Comparison of ENCODE assay signal across 1 cellular context in genomic region chr9:83978992-83979811, GRCh38.
TF ChIP-seq lines count a peak whose summit lies in the region.

No MANE protein-coding gene starts in this region.

TF ChIP-seq in HepG2, 621 proteins besides CTCF, POLR2A, EP300 and RAD21 (continued from another document and continues in another):
- TF ChIP-seq, protein P1, sequence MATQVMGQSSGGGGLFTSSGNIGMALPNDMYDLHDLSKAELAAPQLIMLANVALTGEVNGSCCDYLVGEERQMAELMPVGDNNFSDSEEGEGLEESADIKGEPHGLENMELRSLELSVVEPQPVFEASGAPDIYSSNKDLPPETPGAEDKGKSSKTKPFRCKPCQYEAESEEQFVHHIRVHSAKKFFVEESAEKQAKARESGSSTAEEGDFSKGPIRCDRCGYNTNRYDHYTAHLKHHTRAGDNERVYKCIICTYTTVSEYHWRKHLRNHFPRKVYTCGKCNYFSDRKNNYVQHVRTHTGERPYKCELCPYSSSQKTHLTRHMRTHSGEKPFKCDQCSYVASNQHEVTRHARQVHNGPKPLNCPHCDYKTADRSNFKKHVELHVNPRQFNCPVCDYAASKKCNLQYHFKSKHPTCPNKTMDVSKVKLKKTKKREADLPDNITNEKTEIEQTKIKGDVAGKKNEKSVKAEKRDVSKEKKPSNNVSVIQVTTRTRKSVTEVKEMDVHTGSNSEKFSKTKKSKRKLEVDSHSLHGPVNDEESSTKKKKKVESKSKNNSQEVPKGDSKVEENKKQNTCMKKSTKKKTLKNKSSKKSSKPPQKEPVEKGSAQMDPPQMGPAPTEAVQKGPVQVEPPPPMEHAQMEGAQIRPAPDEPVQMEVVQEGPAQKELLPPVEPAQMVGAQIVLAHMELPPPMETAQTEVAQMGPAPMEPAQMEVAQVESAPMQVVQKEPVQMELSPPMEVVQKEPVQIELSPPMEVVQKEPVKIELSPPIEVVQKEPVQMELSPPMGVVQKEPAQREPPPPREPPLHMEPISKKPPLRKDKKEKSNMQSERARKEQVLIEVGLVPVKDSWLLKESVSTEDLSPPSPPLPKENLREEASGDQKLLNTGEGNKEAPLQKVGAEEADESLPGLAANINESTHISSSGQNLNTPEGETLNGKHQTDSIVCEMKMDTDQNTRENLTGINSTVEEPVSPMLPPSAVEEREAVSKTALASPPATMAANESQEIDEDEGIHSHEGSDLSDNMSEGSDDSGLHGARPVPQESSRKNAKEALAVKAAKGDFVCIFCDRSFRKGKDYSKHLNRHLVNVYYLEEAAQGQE (IDR thresholded peaks at IDR 0.05; ENCODE audit: borderline replicate concordance in 1 of 2, low read depth in 1 of 2, low read length in 2 of 2): no peak
- no peak for TF ChIP-seq PRMT3 (CRISPR knock-in tag; IDR thresholded peaks at IDR 0.05; ENCODE audit: borderline replicate concordance, low read depth)
- TF ChIP-seq ARNT2 (CRISPR knock-in tag; IDR thresholded peaks at IDR 0.05; ENCODE audit: low read depth): peak; percentile 47
- TF ChIP-seq TAF1 (CRISPR knock-in tag; IDR thresholded peaks at IDR 0.05): peak; percentile 7; the same call in 1 of the 2 replicates
- no peak for TF ChIP-seq ZNF224 (CRISPR knock-in tag; IDR thresholded peaks at IDR 0.05)
- TF ChIP-seq RARG (CRISPR knock-in tag; IDR thresholded peaks at IDR 0.05; ENCODE audit: low read depth): no peak
- peak; percentile 51 for TF ChIP-seq MEIS2 (CRISPR knock-in tag; IDR thresholded peaks at IDR 0.05)
- TF ChIP-seq, protein P2, sequence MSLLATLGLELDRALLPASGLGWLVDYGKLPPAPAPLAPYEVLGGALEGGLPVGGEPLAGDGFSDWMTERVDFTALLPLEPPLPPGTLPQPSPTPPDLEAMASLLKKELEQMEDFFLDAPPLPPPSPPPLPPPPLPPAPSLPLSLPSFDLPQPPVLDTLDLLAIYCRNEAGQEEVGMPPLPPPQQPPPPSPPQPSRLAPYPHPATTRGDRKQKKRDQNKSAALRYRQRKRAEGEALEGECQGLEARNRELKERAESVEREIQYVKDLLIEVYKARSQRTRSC (CRISPR knock-in tag; IDR thresholded peaks at IDR 0.05; ENCODE audit: low read depth): no peak
- TF ChIP-seq ZNF569 (CRISPR knock-in tag; IDR thresholded peaks at IDR 0.05; ENCODE audit: borderline replicate concordance): no peak
- TF ChIP-seq HOXD1 (CRISPR knock-in tag; IDR thresholded peaks at IDR 0.05): peak; percentile 68; the same call in 1 of the 2 replicates
- TF ChIP-seq ZNF234 (CRISPR knock-in tag; conservative IDR thresholded peaks at IDR 0.05): no peak
- TF ChIP-seq PAWR (CRISPR knock-in tag; IDR thresholded peaks at IDR 0.05; ENCODE audit: borderline replicate concordance): no peak
- TF ChIP-seq ATAD3A (CRISPR knock-in tag; IDR thresholded peaks at IDR 0.05): no peak
- no peak; the same call in 2 of the 3 replicates for TF ChIP-seq MXI1 (IDR thresholded peaks at IDR 0.05; ENCODE audit: borderline replicate concordance, low read depth, low read length)
- TF ChIP-seq MBNL3 (CRISPR knock-in tag; conservative IDR thresholded peaks at IDR 0.05): no peak
- no peak for TF ChIP-seq ZSCAN20 (CRISPR knock-in tag; IDR thresholded peaks at IDR 0.05; ENCODE audit: borderline replicate concordance)
- no peak for TF ChIP-seq NFE2 (CRISPR knock-in tag; IDR thresholded peaks at IDR 0.05)
- no peak for TF ChIP-seq IKZF4 (CRISPR knock-in tag; IDR thresholded peaks at IDR 0.05; ENCODE audit: borderline replicate concordance, low read depth, not compliant biosample characterization)
- peak; percentile 80; the same call in 1 of the 2 replicates for TF ChIP-seq DMAP1 (CRISPR knock-in tag; IDR thresholded peaks at IDR 0.05)
- TF ChIP-seq SAP130 (CRISPR knock-in tag; IDR thresholded peaks at IDR 0.05; ENCODE audit: low read depth): peak; percentile 72
- TF ChIP-seq KLF12 (CRISPR knock-in tag; IDR thresholded peaks at IDR 0.05; ENCODE audit: borderline replicate concordance): 0 out of 2 replicates have a peak, but pooled peaks have one; percentile 31
- no peak for TF ChIP-seq ZNF766 (CRISPR knock-in tag; IDR thresholded peaks at IDR 0.05; ENCODE audit: borderline replicate concordance)
- TF ChIP-seq ZNF543 (CRISPR knock-in tag; IDR thresholded peaks at IDR 0.05): peak; percentile 76; the same call in 1 of the 2 replicates
- no peak for TF ChIP-seq U2AF2 (IDR thresholded peaks at IDR 0.05; ENCODE audit: low read depth, low read length)
- no peak for TF ChIP-seq MIER2 (CRISPR knock-in tag; IDR thresholded peaks at IDR 0.05)
- TF ChIP-seq ZNF672 (CRISPR knock-in tag; IDR thresholded peaks at IDR 0.05): no peak; the same call in 1 of the 2 replicates
- no peak for TF ChIP-seq SNAPC4 (CRISPR knock-in tag; IDR thresholded peaks at IDR 0.05)
- 0 out of 2 replicates have a peak, but pooled peaks have one; percentile 24 for TF ChIP-seq ELF4 (CRISPR knock-in tag; IDR thresholded peaks at IDR 0.05; ENCODE audit: borderline replicate concordance)
- TF ChIP-seq ZBTB20 (CRISPR knock-in tag; IDR thresholded peaks at IDR 0.05; ENCODE audit: borderline replicate concordance, low read depth): no peak
- TF ChIP-seq ZNF432 (CRISPR knock-in tag; IDR thresholded peaks at IDR 0.05; ENCODE audit: borderline replicate concordance): no peak
- TF ChIP-seq, protein P3, sequence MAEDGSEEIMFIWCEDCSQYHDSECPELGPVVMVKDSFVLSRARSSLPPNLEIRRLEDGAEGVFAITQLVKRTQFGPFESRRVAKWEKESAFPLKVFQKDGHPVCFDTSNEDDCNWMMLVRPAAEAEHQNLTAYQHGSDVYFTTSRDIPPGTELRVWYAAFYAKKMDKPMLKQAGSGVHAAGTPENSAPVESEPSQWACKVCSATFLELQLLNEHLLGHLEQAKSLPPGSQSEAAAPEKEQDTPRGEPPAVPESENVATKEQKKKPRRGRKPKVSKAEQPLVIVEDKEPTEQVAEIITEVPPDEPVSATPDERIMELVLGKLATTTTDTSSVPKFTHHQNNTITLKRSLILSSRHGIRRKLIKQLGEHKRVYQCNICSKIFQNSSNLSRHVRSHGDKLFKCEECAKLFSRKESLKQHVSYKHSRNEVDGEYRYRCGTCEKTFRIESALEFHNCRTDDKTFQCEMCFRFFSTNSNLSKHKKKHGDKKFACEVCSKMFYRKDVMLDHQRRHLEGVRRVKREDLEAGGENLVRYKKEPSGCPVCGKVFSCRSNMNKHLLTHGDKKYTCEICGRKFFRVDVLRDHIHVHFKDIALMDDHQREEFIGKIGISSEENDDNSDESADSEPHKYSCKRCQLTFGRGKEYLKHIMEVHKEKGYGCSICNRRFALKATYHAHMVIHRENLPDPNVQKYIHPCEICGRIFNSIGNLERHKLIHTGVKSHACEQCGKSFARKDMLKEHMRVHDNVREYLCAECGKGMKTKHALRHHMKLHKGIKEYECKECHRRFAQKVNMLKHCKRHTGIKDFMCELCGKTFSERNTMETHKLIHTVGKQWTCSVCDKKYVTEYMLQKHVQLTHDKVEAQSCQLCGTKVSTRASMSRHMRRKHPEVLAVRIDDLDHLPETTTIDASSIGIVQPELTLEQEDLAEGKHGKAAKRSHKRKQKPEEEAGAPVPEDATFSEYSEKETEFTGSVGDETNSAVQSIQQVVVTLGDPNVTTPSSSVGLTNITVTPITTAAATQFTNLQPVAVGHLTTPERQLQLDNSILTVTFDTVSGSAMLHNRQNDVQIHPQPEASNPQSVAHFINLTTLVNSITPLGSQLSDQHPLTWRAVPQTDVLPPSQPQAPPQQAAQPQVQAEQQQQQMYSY (CRISPR knock-in tag; IDR thresholded peaks at IDR 0.05): no peak
- no peak for TF ChIP-seq FOXM1 (CRISPR knock-in tag; IDR thresholded peaks at IDR 0.05)
- no peak for TF ChIP-seq MAF1 (CRISPR knock-in tag; IDR thresholded peaks at IDR 0.05; ENCODE audit: borderline replicate concordance)
- TF ChIP-seq CHD2 (IDR thresholded peaks at IDR 0.05; ENCODE audit: low read depth, low read length): no peak
- TF ChIP-seq, protein P4, sequence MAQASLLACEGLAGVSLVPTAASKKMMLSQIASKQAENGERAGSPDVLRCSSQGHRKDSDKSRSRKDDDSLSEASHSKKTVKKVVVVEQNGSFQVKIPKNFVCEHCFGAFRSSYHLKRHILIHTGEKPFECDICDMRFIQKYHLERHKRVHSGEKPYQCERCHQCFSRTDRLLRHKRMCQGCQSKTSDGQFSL (CRISPR knock-in tag; IDR thresholded peaks at IDR 0.05): no peak
- peak; percentile 16; the same call in 1 of the 2 replicates for TF ChIP-seq ZNF232 (CRISPR knock-in tag; IDR thresholded peaks at IDR 0.05; ENCODE audit: borderline replicate concordance)
- TF ChIP-seq ZBTB43 (CRISPR knock-in tag; conservative IDR thresholded peaks at IDR 0.05): no peak
- no peak for TF ChIP-seq RFXAP (CRISPR knock-in tag; IDR thresholded peaks at IDR 0.05; ENCODE audit: borderline replicate concordance)
- TF ChIP-seq XRCC5 (optimal IDR thresholded peaks at IDR 0.05; ENCODE audit: low read length): no peak
- no peak for TF ChIP-seq SP1 (IDR thresholded peaks at IDR 0.05)
- TF ChIP-seq SP1 (CRISPR knock-in tag; IDR thresholded peaks at IDR 0.05): no peak
- TF ChIP-seq ZNF562 (CRISPR knock-in tag; IDR thresholded peaks at IDR 0.05; ENCODE audit: borderline replicate concordance): no peak
- no peak for TF ChIP-seq ELK4 (CRISPR knock-in tag; IDR thresholded peaks at IDR 0.05; ENCODE audit: borderline replicate concordance)
- no peak for TF ChIP-seq ZNF264 (CRISPR knock-in tag; IDR thresholded peaks at IDR 0.05)
- TF ChIP-seq ZNF761 (CRISPR knock-in tag; conservative IDR thresholded peaks at IDR 0.05): no peak; the same call in 1 of the 2 replicates
- no peak for TF ChIP-seq MATR3 (CRISPR knock-in tag; IDR thresholded peaks at IDR 0.05)
- TF ChIP-seq TFDP2 (CRISPR knock-in tag; IDR thresholded peaks at IDR 0.05): peak; percentile 32; the same call in 1 of the 2 replicates
- TF ChIP-seq ZNF33A (CRISPR knock-in tag; IDR thresholded peaks at IDR 0.05; ENCODE audit: borderline replicate concordance): no peak
- TF ChIP-seq ZNF782 (CRISPR knock-in tag; IDR thresholded peaks at IDR 0.05; ENCODE audit: borderline replicate concordance): 0 out of 2 replicates have a peak, but pooled peaks have one; percentile 32
